In the genomic region with DNA sequence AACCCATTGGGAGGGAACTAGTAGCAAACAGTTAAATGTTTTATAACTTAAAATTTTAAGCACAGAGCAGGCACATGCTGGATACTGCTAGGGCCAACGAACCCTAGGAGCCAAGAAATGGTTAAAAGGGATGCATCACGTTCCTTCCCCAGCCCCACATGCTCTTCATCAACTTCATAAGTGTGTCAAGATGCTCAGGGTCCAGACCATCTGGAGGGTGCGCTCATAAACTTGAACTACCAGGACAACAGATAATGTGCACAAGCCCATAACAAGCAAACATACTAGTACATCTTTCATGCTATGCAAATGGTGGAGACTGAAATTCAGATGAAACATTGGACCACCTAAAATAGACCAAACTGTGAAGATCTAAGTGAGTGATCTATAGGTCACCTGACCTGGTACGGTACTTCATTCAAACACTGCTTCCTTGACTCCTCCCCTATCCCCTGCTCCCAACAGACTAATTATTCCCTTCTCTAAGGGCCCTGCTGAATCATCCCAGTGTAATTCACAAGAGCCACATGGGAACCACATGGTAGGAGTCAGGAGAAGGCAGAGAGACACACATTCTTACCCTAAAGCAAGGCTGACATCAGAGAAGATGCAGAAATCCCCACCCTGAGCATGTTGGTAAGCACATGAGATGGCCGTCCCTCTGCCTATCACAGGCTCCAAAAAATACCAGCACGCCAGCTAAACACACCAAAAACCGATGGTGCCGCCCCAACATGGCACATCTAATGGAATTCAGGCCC, we compare ENCODE assay signal across 8 cellular contexts.
DNase-seq lines count a peak whose midpoint lies in the region; ATAC-seq, FAIRE-seq and TF ChIP-seq lines count a peak whose summit lies in the region.

No MANE protein-coding gene starts in this region.

- H3K79me2 ChIP-seq in HepG2 (ENCODE audit: insufficient read depth, low read length) (no peaks in the 10 kb centered on the region), hepatocyte (peaks cover 73% of the 10 kb centered on the region)

- H3K36me3 ChIP-seq in HepG2 (replicated peaks in 1 of 2; ENCODE audit: control insufficient read depth in 1 of 2, insufficient read depth in 2 of 2, low read length in 2 of 2) (no peaks in the 10 kb centered on the region), right lobe of liver (no peaks in the 10 kb centered on the region), hepatocyte (replicated peaks; ENCODE audit: insufficient read depth, low read depth) (no peaks in the 10 kb centered on the region), uterus (no peaks in the 10 kb centered on the region)

- H4K20me1 ChIP-seq in HepG2 (ENCODE audit: insufficient read depth, low read length) (no peaks in the 10 kb centered on the region), hepatocyte (ENCODE audit: insufficient read depth, poor library complexity, severe bottlenecking) (no peaks in the 10 kb centered on the region)

- H3K4me1 Mint-ChIP-seq in activated T-helper 1 cell treated with anti-CD3 and anti-CD28 coated beads, Interleukin-12 subunit alpha, Interleukin-12 subunit beta, Interleukin-2, Interleukin-4 antibody, amounts not matched to agents 30 ng/mL and 10 ng/mL and 1 ng/mL, durations not matched to agents 14 hours and 24 hours and 36 hours (ENCODE audit: low read depth): peaks cover 99% of the 10 kb centered on the region

- in situ Hi-C loops in HepG2 (cut with HindIII; ENCODE audit: extremely low pct_ligation_motif_present, low pct_unique_long_range_greater_than_20kb): no loop called here

- no TSS peak for BruUV-seq in HepG2 (replicated peaks; lab: Mats Ljungman, UMichigan)

- WGBS in HepG2 (ENCODE audit: low lambda C conversion rate): 29% methylated on average over 5 of the region's 8 CpGs
- WGBS in right lobe of liver (ENCODE audit: insufficient coverage, low coverage, low lambda C conversion rate, missing lambda C conversion rate): 51% methylated on average over 5 of the region's 8 CpGs
- 62% methylated on average over 8 of the region's 8 CpGs for WGBS in hepatocyte (ENCODE audit: low lambda C conversion rate, missing lambda C conversion rate)

- H3K36me3 Mint-ChIP-seq in activated T-helper 1 cell treated with anti-CD3 and anti-CD28 coated beads, Interleukin-12 subunit alpha, Interleukin-12 subunit beta, Interleukin-2, Interleukin-4 antibody, amounts not matched to agents 30 ng/mL and 10 ng/mL and 1 ng/mL, durations not matched to agents 14 hours and 24 hours and 36 hours (ENCODE audit: low read depth): peaks cover 59% of the 10 kb centered on the region

- intact Hi-C loops in HepG2 (cut with micrococcal nuclease; ENCODE audit: unreplicated experiment): no loop called here
- intact Hi-C loops in right lobe of liver (cut with DNase I): no loop called here
- intact Hi-C loops in activated T-helper 1 cell treated with anti-CD3 and anti-CD28 coated beads, Interleukin-12 subunit alpha, Interleukin-12 subunit beta, Interleukin-2, Interleukin-4 antibody, amounts not matched to agents 30 ng/mL and 10 ng/mL and 1 ng/mL, durations not matched to agents 14 hours and 24 hours and 36 hours (cut with micrococcal nuclease): no loop called here
- intact Hi-C loops in uterus (cut with DNase I; ENCODE audit: low total_unique reads): no loop called here

- peak overlapping the region; percentile 96 for H3K4me3 Mint-ChIP-seq in activated T-helper 1 cell treated with anti-CD3 and anti-CD28 coated beads, Interleukin-12 subunit alpha, Interleukin-12 subunit beta, Interleukin-2, Interleukin-4 antibody, amounts not matched to agents 30 ng/mL and 10 ng/mL and 1 ng/mL, durations not matched to agents 14 hours and 24 hours and 36 hours

- H3K4me1 ChIP-seq in HepG2 (ENCODE audit: insufficient read depth, low read length) (no peaks in the 10 kb centered on the region), right lobe of liver (peaks cover 0 to 19% (median 7%) of the 10 kb centered on the region in 4 donors), hepatocyte (ENCODE audit: insufficient read depth) (peaks cover 49% of the 10 kb centered on the region), uterus (peaks cover 8 to 21% of the 10 kb centered on the region in 2 donors)

- POLR2A ChIA-PET in HepG2 (lab: Yijun Ruan, JAX): no interaction called here

- TF ChIP-seq EP300 in HepG2 (IDR thresholded peaks at IDR 0.05; ENCODE audit: low read depth in 2 of 2, low read length in 2 of 2): no peak
- TF ChIP-seq EP300 in HepG2 (CRISPR knock-in tag; IDR thresholded peaks at IDR 0.05; ENCODE audit: borderline replicate concordance): no peak

- H3K4me2 ChIP-seq in HepG2 (ENCODE audit: low read depth, low read length) (no peak overlapping the region), hepatocyte (peak overlapping the region; percentile 3)

- H3K27me3 Mint-ChIP-seq in activated T-helper 1 cell treated with anti-CD3 and anti-CD28 coated beads, Interleukin-12 subunit alpha, Interleukin-12 subunit beta, Interleukin-2, Interleukin-4 antibody, amounts not matched to agents 30 ng/mL and 10 ng/mL and 1 ng/mL, durations not matched to agents 14 hours and 24 hours and 36 hours (ENCODE audit: insufficient read depth): peaks cover 1% of the 10 kb centered on the region

- no peak overlapping the region for H3K9ac ChIP-seq in HepG2 (ENCODE audit: insufficient read depth, low read depth, low read length)

- H3K27ac ChIP-seq in HepG2 (ENCODE audit: extremely low read length, insufficient read depth, low read length) (no peak overlapping the region), right lobe of liver (peak overlapping the region in 1 of 3 donors; percentile 6), hepatocyte (peak overlapping the region; percentile 53), uterus (peak overlapping the region; percentile 43 to 53)

- CTCF ChIA-PET in HepG2 (lab: Yijun Ruan, JAX; ENCODE audit: low intra/inter-chr PET ratio, low total read pairs): no interaction called here

- DNase-seq in HepG2 (ENCODE audit: low spot score): no peak
- no peak for DNase-seq in right lobe of liver
- peak; percentile 38 for DNase-seq in activated T-helper 1 cell treated with anti-CD3 and anti-CD28 coated beads, Interleukin-12 subunit alpha, Interleukin-12 subunit beta, Interleukin-2, Interleukin-4 antibody, amounts not matched to agents 30 ng/mL and 10 ng/mL and 1 ng/mL, durations not matched to agents 14 hours and 24 hours and 36 hours (ENCODE audit: low spot score)
- DNase-seq in hepatocyte (ENCODE audit: low spot score): peak; percentile 44
- DNase-seq in uterus: no peak
- DNase-seq in HUDEP-2 (lab: John Stamatoyannopoulos, UW; ENCODE audit: unreplicated experiment in 76 of 76): no peak
- no peak for DNase-seq in SK-N-DZ (ENCODE audit: low spot score)
- no peak for DNase-seq in CD1c-positive myeloid dendritic cell (ENCODE audit: extremely low spot score)

- TF ChIP-seq CTCF in HepG2 (CRISPR knock-in tag; IDR thresholded peaks at IDR 0.05) (no peak), right lobe of liver (IDR thresholded peaks at IDR 0.05) (no peak), hepatocyte (IDR thresholded peaks at IDR 0.05; ENCODE audit: poor library complexity) (no peak), uterus (IDR thresholded peaks at IDR 0.05) (no peak)

- no peaks in the 10 kb centered on the region for H3K9me2 ChIP-seq in hepatocyte (replicated peaks; ENCODE audit: insufficient read depth)

- H3K27ac Mint-ChIP-seq in activated T-helper 1 cell treated with anti-CD3 and anti-CD28 coated beads, Interleukin-12 subunit alpha, Interleukin-12 subunit beta, Interleukin-2, Interleukin-4 antibody, amounts not matched to agents 30 ng/mL and 10 ng/mL and 1 ng/mL, durations not matched to agents 14 hours and 24 hours and 36 hours: peak overlapping the region; percentile 98

- H3K4me3 ChIP-seq in HepG2 (replicated peaks in 1 of 3; ENCODE audit: insufficient read depth in 1 of 3, low read depth in 2 of 3, low read length in 3 of 3): no peak overlapping the region
- no peak overlapping the region for H3K4me3 ChIP-seq in right lobe of liver
- no peak overlapping the region for H3K4me3 ChIP-seq in hepatocyte
- H3K4me3 ChIP-seq in uterus: no peak overlapping the region

- ATAC-seq in HepG2 (no peak), right lobe of liver (no peak)

- no peaks in the 10 kb centered on the region for H3K9me3 ChIP-seq in HepG2 (ENCODE audit: low read length)
- H3K9me3 ChIP-seq in right lobe of liver: no peaks in the 10 kb centered on the region
- no peaks in the 10 kb centered on the region for H3K9me3 ChIP-seq in hepatocyte (ENCODE audit: low read depth)
- no peaks in the 10 kb centered on the region for H3K9me3 ChIP-seq in uterus

- no peak for TF ChIP-seq RAD21 in HepG2 (CRISPR knock-in tag; IDR thresholded peaks at IDR 0.05)

- TF ChIP-seq POLR2A in HepG2 (IDR thresholded peaks at IDR 0.05; ENCODE audit: insufficient read depth in 1 of 2, low read depth in 2 of 2, low read length in 2 of 2): no peak
- TF ChIP-seq POLR2A in right lobe of liver (IDR thresholded peaks at IDR 0.05): no peak
- no peak for TF ChIP-seq POLR2A in uterus (IDR thresholded peaks at IDR 0.05)

- FAIRE-seq in HepG2 (lab: Jason Lieb, UNC): no peak

- H3K9me3 Mint-ChIP-seq in activated T-helper 1 cell treated with anti-CD3 and anti-CD28 coated beads, Interleukin-12 subunit alpha, Interleukin-12 subunit beta, Interleukin-2, Interleukin-4 antibody, amounts not matched to agents 30 ng/mL and 10 ng/mL and 1 ng/mL, durations not matched to agents 14 hours and 24 hours and 36 hours: no peaks in the 10 kb centered on the region

- H2AFZ ChIP-seq in HepG2 (ENCODE audit: low read length) (no peak overlapping the region), hepatocyte (no peak overlapping the region)

- H3K27me3 ChIP-seq in HepG2 (ENCODE audit: control insufficient read depth in 1 of 2, insufficient read depth in 2 of 2, low read length in 2 of 2) (peaks cover 0 to 3% of the 10 kb centered on the region in 2 experiments; a peak in 1 of 5 replicates), right lobe of liver (no peaks in the 10 kb centered on the region), hepatocyte (no peaks in the 10 kb centered on the region), uterus (no peaks in the 10 kb centered on the region)

TF ChIP-seq in HepG2, 621 proteins besides CTCF, POLR2A, EP300 and RAD21 (continues in another document):
- TF ChIP-seq, protein P1, sequence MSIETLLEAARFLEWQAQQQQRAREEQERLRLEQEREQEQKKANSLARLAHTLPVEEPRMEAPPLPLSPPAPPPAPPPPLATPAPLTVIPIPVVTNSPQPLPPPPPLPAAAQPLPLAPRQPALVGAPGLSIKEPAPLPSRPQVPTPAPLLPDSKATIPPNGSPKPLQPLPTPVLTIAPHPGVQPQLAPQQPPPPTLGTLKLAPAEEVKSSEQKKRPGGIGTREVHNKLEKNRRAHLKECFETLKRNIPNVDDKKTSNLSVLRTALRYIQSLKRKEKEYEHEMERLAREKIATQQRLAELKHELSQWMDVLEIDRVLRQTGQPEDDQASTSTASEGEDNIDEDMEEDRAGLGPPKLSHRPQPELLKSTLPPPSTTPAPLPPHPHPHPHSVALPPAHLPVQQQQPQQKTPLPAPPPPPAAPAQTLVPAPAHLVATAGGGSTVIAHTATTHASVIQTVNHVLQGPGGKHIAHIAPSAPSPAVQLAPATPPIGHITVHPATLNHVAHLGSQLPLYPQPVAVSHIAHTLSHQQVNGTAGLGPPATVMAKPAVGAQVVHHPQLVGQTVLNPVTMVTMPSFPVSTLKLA (IDR thresholded peaks at IDR 0.05): 0 out of 2 replicates have a peak, but pooled peaks have one; percentile 10
- TF ChIP-seq HHEX (CRISPR knock-in tag; IDR thresholded peaks at IDR 0.05) (no peak), SETDB1 (CRISPR knock-in tag; IDR thresholded peaks at IDR 0.05; ENCODE audit: borderline replicate concordance) (no peak)

Comparison
In these comparisons a context has a peak if more than half of its experiments do, and no peak if none do; other contexts are left out.
1. DNase-seq: peak in activated T-helper 1 cell treated with anti-CD3 and anti-CD28 coated beads, Interleukin-12 subunit alpha, Interleukin-12 subunit beta, Interleukin-2, Interleukin-4 antibody, amounts not matched to agents 30 ng/mL and 10 ng/mL and 1 ng/mL, durations not matched to agents 14 hours and 24 hours and 36 hours (single experiment) and hepatocyte (single experiment); none in HepG2 (single experiment), right lobe of liver (0 of 3), uterus (0 of 2), HUDEP-2 (0 of 76), SK-N-DZ (single experiment) and CD1c-positive myeloid dendritic cell (single experiment).